33 cellular contexts compared by ENCODE assay signal in genomic region chr10:98016781-98017475, GRCh38. TPM values are rescaled to one million over a fixed set of nuclear protein-coding genes. Genes with fewer than 3 reads are reported as not detected.
"Had no signal": no experiment of that assay in that cellular context is flagged by ENCODE, and none has a peak within 500 bp of the region (broad histone marks: within the 10 kb centered on the region; RNA-seq: fewer than 3 reads in every experiment).

No MANE protein-coding gene starts in this region.

- DNase-seq: heart right ventricle; left colon; left lung; lower lobe of right lung; mammary epithelial cell; mesendoderm; naive thymus-derived CD4-positive, alpha-beta T cell; nucleus accumbens; pancreas; posterior cingulate gyrus; retina; right cardiac atrium; small intestine; spleen; stimulated activated CD4-positive, alpha-beta T cell treated with anti-CD3 and anti-CD28 coated beads, Interleukin-4, amount 100 ng/mL, for 24 hours; stimulated activated CD8-positive, alpha-beta memory T cell treated with anti-CD3 and anti-CD28 coated beads, Interleukin-4, amount 100 ng/mL, for 48 hours; stimulated activated naive CD8-positive, alpha-beta T cell treated with anti-CD3 and anti-CD28 coated beads, Interleukin-15, Interleukin-2, amounts not matched to agents 100 U/mL and 50 U/mL, for 24 hours; stomach; testis; tibial artery; trophoblast cell; upper lobe of right lung had no signal

- H3K4me1 ChIP-seq: heart right ventricle, left lung, lower lobe of right lung, pancreas, prostate gland, spleen, stomach, testis, tibial artery, upper lobe of right lung had no signal

- ATAC-seq: heart right ventricle; left colon; left lung; lower lobe of right lung; naive thymus-derived CD4-positive, alpha-beta T cell; pancreas; right cardiac atrium; sciatic nerve; stimulated activated memory B cell treated with anti-CD40 and anti-IgM and Interleukin-4, amounts not matched to agents 10 μg/mL and 1 μg/mL and 100 μg/mL, for 72 hours; stimulated activated naive CD8-positive, alpha-beta T cell treated with anti-CD3 and anti-CD28 coated beads, Interleukin-15, Interleukin-2, amounts not matched to agents 100 U/mL and 50 U/mL, for 24 hours; upper lobe of right lung had no signal

- H3K36me3 Mint-ChIP-seq: mesothelial cell of epicardium; naive thymus-derived CD4-positive, alpha-beta T cell; stimulated activated memory B cell treated with anti-CD40 and anti-IgM and Interleukin-4, amounts not matched to agents 10 μg/mL and 1 μg/mL and 100 μg/mL, for 72 hours had no signal

- H3K9me3 Mint-ChIP-seq: mesothelial cell of epicardium; naive thymus-derived CD4-positive, alpha-beta T cell; nephron; neural crest cell; stimulated activated memory B cell treated with anti-CD40 and anti-IgM and Interleukin-4, amounts not matched to agents 10 μg/mL and 1 μg/mL and 100 μg/mL, for 72 hours had no signal

- H3K4me3 ChIP-seq: heart right ventricle, hepatocyte, left lung, lower lobe of right lung, pancreas, prostate gland, spleen, stomach, testis, tibial artery, upper lobe of right lung had no signal

- H3K27ac Mint-ChIP-seq: mesothelial cell of epicardium; naive thymus-derived CD4-positive, alpha-beta T cell; nephron; stimulated activated memory B cell treated with anti-CD40 and anti-IgM and Interleukin-4, amounts not matched to agents 10 μg/mL and 1 μg/mL and 100 μg/mL, for 72 hours had no signal

- H3K4me3 Mint-ChIP-seq: mesothelial cell of epicardium; naive thymus-derived CD4-positive, alpha-beta T cell; nephron; neural crest cell; stimulated activated memory B cell treated with anti-CD40 and anti-IgM and Interleukin-4, amounts not matched to agents 10 μg/mL and 1 μg/mL and 100 μg/mL, for 72 hours had no signal

- H3K27ac ChIP-seq: heart right ventricle, hepatocyte, left lung, lower lobe of right lung, pancreas, prostate gland, spleen, stomach, testis, tibial artery, upper lobe of right lung had no signal

- H3K27me3 ChIP-seq: testis had no signal

- H3K4me2 ChIP-seq: hepatocyte had no signal

- H3K4me1 Mint-ChIP-seq: mesothelial cell of epicardium; naive thymus-derived CD4-positive, alpha-beta T cell; nephron; neural crest cell; stimulated activated memory B cell treated with anti-CD40 and anti-IgM and Interleukin-4, amounts not matched to agents 10 μg/mL and 1 μg/mL and 100 μg/mL, for 72 hours had no signal

- H3K36me3 ChIP-seq: heart right ventricle, left lung, lower lobe of right lung, pancreas, prostate gland, spleen, stomach, tibial artery, upper lobe of right lung had no signal

- H3K9me3 ChIP-seq: heart right ventricle, left lung, lower lobe of right lung, pancreas, prostate gland, spleen, stomach, testis, tibial artery, upper lobe of right lung had no signal

- FAIRE-seq: keratinocyte, pancreas, small intestine, urothelium cell line had no signal

RNA-seq across cellular contexts. Expression of gene CRTAC1, which starts 13.5 kb away (rescaled TPM):
- total RNA-seq: mammary epithelial cell; mononuclear cell; naive thymus-derived CD4-positive, alpha-beta T cell; osteoblast had no signal
- polyA plus RNA-seq: keratinocyte; mammary epithelial cell; naive thymus-derived CD4-positive, alpha-beta T cell had no signal
